In the genomic region with DNA sequence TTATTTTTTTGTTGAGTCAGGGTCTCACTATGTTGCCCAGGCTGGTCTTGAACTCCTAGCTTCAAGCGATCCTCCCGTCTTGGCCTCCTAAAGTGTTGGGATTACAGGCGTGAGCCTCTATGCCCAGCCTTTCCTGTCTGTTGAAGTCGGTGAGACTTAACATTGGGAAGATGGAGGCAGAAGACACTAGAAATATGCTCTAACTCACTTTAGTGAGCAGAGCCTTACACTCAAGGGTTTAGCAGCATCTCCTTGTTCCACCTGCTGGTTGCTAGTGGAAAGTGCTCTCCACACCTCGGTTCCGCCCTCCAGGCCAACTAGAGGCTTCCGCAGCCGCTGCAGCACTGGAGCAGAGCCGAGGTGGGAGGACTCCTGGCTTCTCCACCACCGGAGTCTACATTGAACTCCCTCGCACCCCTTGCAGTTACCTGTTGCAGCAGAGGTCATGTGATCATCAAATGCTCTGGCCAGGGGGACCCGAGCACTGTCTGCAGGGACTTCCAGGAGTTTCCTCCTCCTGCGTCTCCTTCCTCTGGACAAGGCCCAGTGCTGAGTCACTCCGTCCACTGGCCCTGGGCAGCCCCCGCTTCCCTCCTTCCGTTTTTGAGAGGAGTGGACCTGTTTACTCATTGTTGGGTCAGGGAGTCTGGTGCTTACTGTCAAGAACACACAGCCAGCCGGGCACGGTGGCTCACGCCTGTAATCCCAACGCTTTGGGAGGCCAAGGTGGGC, we compare ENCODE assay signal across 8 cellular contexts. TPM values are rescaled to one million over a fixed set of nuclear protein-coding genes. Genes with fewer than 3 reads are reported as not detected.
DNase-seq lines count a peak whose midpoint lies in the region; ATAC-seq lines count a peak whose summit lies in the region.

No MANE protein-coding gene starts in this region.

- no peaks in the 10 kb centered on the region for H3K4me1 ChIP-seq in NT2/D1 (ENCODE audit: insufficient read depth, insufficient read length)

- H3K27ac Mint-ChIP-seq in naive thymus-derived CD8-positive, alpha-beta T cell, result peak overlapping the region in 8 of 10 donors; percentile 56 to 92 (median 76)
- H3K27ac Mint-ChIP-seq in stimulated activated naive B cell treated with anti-CD40 and anti-IgM and Interleukin-4, amounts not matched to agents 10 μg/mL and 1 μg/mL and 100 μg/mL, for 72 hours, result peak overlapping the region; percentile 97

- H3K4me1 Mint-ChIP-seq in naive thymus-derived CD8-positive, alpha-beta T cell, result peaks cover 7 to 39% (median 12%) of the 10 kb centered on the region in 4 donors
- peaks cover 41 to 61% of the 10 kb centered on the region in 2 donors for H3K4me1 Mint-ChIP-seq in stimulated activated naive B cell treated with anti-CD40 and anti-IgM and Interleukin-4, amounts not matched to agents 10 μg/mL and 1 μg/mL and 100 μg/mL, for 72 hours

- no peaks in the 10 kb centered on the region for H3K27me3 Mint-ChIP-seq in naive thymus-derived CD8-positive, alpha-beta T cell
- no peaks in the 10 kb centered on the region for H3K27me3 Mint-ChIP-seq in stimulated activated naive B cell treated with anti-CD40 and anti-IgM and Interleukin-4, amounts not matched to agents 10 μg/mL and 1 μg/mL and 100 μg/mL, for 72 hours

- no peaks in the 10 kb centered on the region for H3K36me3 Mint-ChIP-seq in naive thymus-derived CD8-positive, alpha-beta T cell
- peaks cover 5 to 6% of the 10 kb centered on the region in 2 donors for H3K36me3 Mint-ChIP-seq in stimulated activated naive B cell treated with anti-CD40 and anti-IgM and Interleukin-4, amounts not matched to agents 10 μg/mL and 1 μg/mL and 100 μg/mL, for 72 hours

- no peaks in the 10 kb centered on the region for H3K9me3 ChIP-seq in NT2/D1 (ENCODE audit: insufficient read depth, low read length)

- peak overlapping the region in 5 of 10 donors; percentile 20 to 55 (median 39) for H3K4me3 Mint-ChIP-seq in naive thymus-derived CD8-positive, alpha-beta T cell
- H3K4me3 Mint-ChIP-seq in stimulated activated naive B cell treated with anti-CD40 and anti-IgM and Interleukin-4, amounts not matched to agents 10 μg/mL and 1 μg/mL and 100 μg/mL, for 72 hours, result peak overlapping the region; percentile 61 to 63

- no peaks in the 10 kb centered on the region for H3K36me3 ChIP-seq in NT2/D1 (ENCODE audit: insufficient read depth, insufficient read length, low read length)

- H3K4me3 ChIP-seq in NT2/D1 (ENCODE audit: insufficient read length, low read depth), result no peak overlapping the region

- H3K27me3 ChIP-seq in NT2/D1 (ENCODE audit: insufficient read depth, insufficient read length), result no peaks in the 10 kb centered on the region

- POLR2A ChIA-PET in naive thymus-derived CD8-positive, alpha-beta T cell (lab: Charles Lee), result interaction anchor here (0.7 to 1.3 kb wide), 4 partner anchors 20 to 98 kb away, joined by 3 to 7 read pairs (median 3); a partner anchor contains a TSS

- no peaks in the 10 kb centered on the region for H3K9me3 Mint-ChIP-seq in naive thymus-derived CD8-positive, alpha-beta T cell
- no peaks in the 10 kb centered on the region for H3K9me3 Mint-ChIP-seq in stimulated activated naive B cell treated with anti-CD40 and anti-IgM and Interleukin-4, amounts not matched to agents 10 μg/mL and 1 μg/mL and 100 μg/mL, for 72 hours

- H3K9ac ChIP-seq in NT2/D1 (ENCODE audit: insufficient read length, low read depth), result no peak overlapping the region

- peak; percentile 80 to 83 for DNase-seq in AML-193 (lab: John Stamatoyannopoulos, UW)
- peak; percentile 59 for DNase-seq in NT2/D1 (ENCODE audit: low read depth, low spot score)
- peak; percentile 85 for DNase-seq in activated CD8-positive, alpha-beta memory T cell treated with anti-CD3 and anti-CD28 coated beads, Interleukin-2, amount 50 U/mL, for 48 hours
- peak; percentile 60 to 88 (median 77) for DNase-seq in naive thymus-derived CD8-positive, alpha-beta T cell
- DNase-seq in stimulated activated naive B cell treated with anti-CD40 and anti-IgM and Interleukin-4, amounts not matched to agents 10 μg/mL and 1 μg/mL and 100 μg/mL, for 72 hours, result peak; percentile 79

- peak; percentile 88 for ATAC-seq in GM18907 (IDR thresholded peaks at IDR 0.05; ENCODE audit: unreplicated experiment)
- peak; percentile 93 for ATAC-seq in HG03342 (IDR thresholded peaks at IDR 0.05; ENCODE audit: unreplicated experiment)
- peak; percentile 91 for ATAC-seq in esophagus mucosa
- ATAC-seq in naive thymus-derived CD8-positive, alpha-beta T cell, result peak; percentile 100
- peak; percentile 98 for ATAC-seq in stimulated activated naive B cell treated with anti-CD40 and anti-IgM and Interleukin-4, amounts not matched to agents 10 μg/mL and 1 μg/mL and 100 μg/mL, for 72 hours (replicated peaks)

RNA-seq across cellular contexts. Expression of a gene that starts 9.4 kb away (rescaled TPM):
- 1.3 TPM for total RNA-seq in esophagus mucosa
- 10 to 100 TPM; 21.0 to 21.2 TPM for total RNA-seq in naive thymus-derived CD8-positive, alpha-beta T cell
- 10 to 100 TPM; 17.3 to 24.5 (median 20.1) TPM for polyA plus RNA-seq in naive thymus-derived CD8-positive, alpha-beta T cell

RNA-seq across cellular contexts. Expression of a gene that starts 44.4 kb away (rescaled TPM):
- 109 TPM for total RNA-seq in esophagus mucosa
- total RNA-seq in naive thymus-derived CD8-positive, alpha-beta T cell, result 100 to 1,000 TPM; 127 to 141 TPM
- 100 to 1,000 TPM; 112 to 150 (median 119) TPM for polyA plus RNA-seq in naive thymus-derived CD8-positive, alpha-beta T cell
